Comparison of ENCODE assay signal across 1 cellular context in genomic region chr2:24494415-24494814, GRCh38.
TF ChIP-seq lines count a peak whose summit lies in the region.

No MANE protein-coding gene starts in this region.

TF ChIP-seq in GM12878, 131 proteins besides CTCF, POLR2A, EP300 and RAD21 (continued from another document):
- TF ChIP-seq USF2 (IDR thresholded peaks at IDR 0.05; ENCODE audit: borderline replicate concordance, low read depth, low read length) = no peak
- no peak for TF ChIP-seq WRNIP1 (IDR thresholded peaks at IDR 0.05; ENCODE audit: borderline replicate concordance, low read depth, low read length)
- no peak for TF ChIP-seq ZNF592 (IDR thresholded peaks at IDR 0.05)
- no peak for TF ChIP-seq MYB (IDR thresholded peaks at IDR 0.05; ENCODE audit: borderline replicate concordance, low read depth, low read length)
- TF ChIP-seq SUPT20H (IDR thresholded peaks at IDR 0.05; ENCODE audit: borderline replicate concordance, control insufficient read depth, low read depth, low read length) = no peak
- TF ChIP-seq TCF7 (IDR thresholded peaks at IDR 0.05; ENCODE audit: borderline replicate concordance) = no peak
- TF ChIP-seq CHD1 (IDR thresholded peaks at IDR 0.05; ENCODE audit: low read depth, low read length) = no peak
- TF ChIP-seq JUNB (IDR thresholded peaks at IDR 0.05) = no peak
- TF ChIP-seq POLR2AphosphoS2 (IDR thresholded peaks at IDR 0.05; ENCODE audit: low read depth, low read length) = no peak
- no peak for TF ChIP-seq ZNF384 (IDR thresholded peaks at IDR 0.05; ENCODE audit: borderline replicate concordance, low read depth, low read length)
- TF ChIP-seq E2F4 (IDR thresholded peaks at IDR 0.05; ENCODE audit: low read depth, low read length) = no peak
- no peak for TF ChIP-seq SMAD5 (IDR thresholded peaks at IDR 0.05; ENCODE audit: low read depth)
- no peak for TF ChIP-seq ATF7 (IDR thresholded peaks at IDR 0.05; ENCODE audit: low read depth)
- TF ChIP-seq TCF3 (IDR thresholded peaks at IDR 0.05; ENCODE audit: borderline replicate concordance, insufficient read depth, low read depth, low read length) = no peak
- no peak for TF ChIP-seq CBFB (IDR thresholded peaks at IDR 0.05; ENCODE audit: low read depth)
- TF ChIP-seq HCFC1 (IDR thresholded peaks at IDR 0.05; ENCODE audit: low read length) = no peak
